ENCODE assay signal across 16 cellular contexts in the genomic region with DNA sequence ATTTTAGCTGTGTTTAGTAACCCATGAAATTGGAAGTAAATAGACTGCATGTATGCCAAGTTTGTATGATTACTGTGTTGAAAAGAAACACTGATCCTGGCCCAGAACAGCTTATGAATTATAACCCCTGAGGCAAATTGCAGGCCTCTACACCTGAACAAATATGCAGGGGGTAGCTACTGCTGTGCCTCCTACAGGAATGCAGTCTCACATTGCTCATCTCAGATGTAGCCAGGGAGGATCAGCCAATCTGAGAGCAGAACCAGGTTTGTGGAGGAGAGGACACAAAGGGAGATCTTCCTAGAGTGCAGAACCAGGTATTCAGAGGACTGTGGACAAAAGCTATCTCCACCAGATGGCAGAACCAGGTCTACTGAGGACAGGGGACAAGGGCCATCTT.
"Had no signal": no experiment of that assay in that cellular context is flagged by ENCODE, and none has a peak within 500 bp of the region (broad histone marks: within the 10 kb centered on the region; RNA-seq: fewer than 3 reads in every experiment).

No MANE protein-coding gene starts in this region.

- H3K27ac ChIP-seq: esophagus muscularis mucosa, pancreas, thoracic aorta, upper lobe of right lung had no signal

- H3K36me3 Mint-ChIP-seq: activated naive CD4-positive, alpha-beta T cell treated with anti-CD3 and anti-CD28 coated beads, Interleukin-2, amount 50 U/mL, for 24 hours; immature natural killer cell; natural killer cell had no signal

- ATAC-seq: natural killer cell, pancreas, sciatic nerve, upper lobe of right lung had no signal

- H3K36me3 ChIP-seq: esophagus muscularis mucosa, pancreas, thoracic aorta, upper lobe of right lung had no signal

- FAIRE-seq: astrocyte, pancreas had no signal

- H3K9me3 Mint-ChIP-seq: activated naive CD4-positive, alpha-beta T cell treated with anti-CD3 and anti-CD28 coated beads, Interleukin-2, amount 50 U/mL, for 24 hours; dendritic cell treated with granulocyte-macrophage colony-stimulating factor and Interleukin-4, amounts not matched to agents 40 ng/mL and 50 ng/mL, for 4 days; immature natural killer cell; natural killer cell had no signal

- H3K27me3 ChIP-seq: esophagus muscularis mucosa, pancreas, upper lobe of right lung had no signal

- H3K4me2 ChIP-seq: smooth muscle cell had no signal

- H3K4me3 Mint-ChIP-seq: activated naive CD4-positive, alpha-beta T cell treated with anti-CD3 and anti-CD28 coated beads, Interleukin-2, amount 50 U/mL, for 24 hours; dendritic cell treated with granulocyte-macrophage colony-stimulating factor and Interleukin-4, amounts not matched to agents 40 ng/mL and 50 ng/mL, for 4 days; immature natural killer cell; natural killer cell had no signal

- H3K4me1 ChIP-seq: esophagus muscularis mucosa, pancreas, upper lobe of right lung had no signal

- DNase-seq: activated CD4-positive, alpha-beta T cell treated with anti-CD3 and anti-CD28 coated beads, Interleukin-2, amount 50 U/mL, for 4 hours; activated gamma-delta T cell; effector CD8-positive, alpha-beta T cell; immature natural killer cell; natural killer cell; pancreas; stimulated activated CD4-positive, alpha-beta T cell treated with anti-CD3 and anti-CD28 coated beads, Interleukin-4, amount 100 ng/mL, for 1 hour; T1000; upper lobe of right lung had no signal

- H3K4me1 Mint-ChIP-seq: activated naive CD4-positive, alpha-beta T cell treated with anti-CD3 and anti-CD28 coated beads, Interleukin-2, amount 50 U/mL, for 24 hours; immature natural killer cell; natural killer cell had no signal

- H3K27me3 Mint-ChIP-seq: dendritic cell treated with granulocyte-macrophage colony-stimulating factor and Interleukin-4, amounts not matched to agents 40 ng/mL and 50 ng/mL, for 4 days had no signal

- H3K27ac Mint-ChIP-seq: activated naive CD4-positive, alpha-beta T cell treated with anti-CD3 and anti-CD28 coated beads, Interleukin-2, amount 50 U/mL, for 24 hours; dendritic cell treated with granulocyte-macrophage colony-stimulating factor and Interleukin-4, amounts not matched to agents 40 ng/mL and 50 ng/mL, for 4 days; immature natural killer cell; natural killer cell had no signal

- H3K9me3 ChIP-seq: esophagus muscularis mucosa, pancreas, thoracic aorta, upper lobe of right lung had no signal

- H3K4me3 ChIP-seq: esophagus muscularis mucosa, pancreas, smooth muscle cell, thoracic aorta, upper lobe of right lung had no signal
